In genomic region chrX:41512394-41512793, GRCh38 we compare ENCODE assay signal across 13 cellular contexts.
DNase-seq lines count a peak whose midpoint lies in the region; ATAC-seq and TF ChIP-seq lines count a peak whose summit lies in the region.
"Had no signal": no experiment of that assay in that cellular context is flagged by ENCODE, and none has a peak within 500 bp of the region (broad histone marks: within the 10 kb centered on the region; RNA-seq: fewer than 3 reads in every experiment).

No MANE protein-coding gene starts in this region.

- no peak for TF ChIP-seq CTCF in breast epithelium (IDR thresholded peaks at IDR 0.05)
- TF ChIP-seq CTCF in gastroesophageal sphincter (IDR thresholded peaks at IDR 0.05) = no peak

- no peaks in the 10 kb centered on the region for H3K36me3 ChIP-seq in breast epithelium
- H3K36me3 ChIP-seq in gastroesophageal sphincter = no peaks in the 10 kb centered on the region
- H3K36me3 ChIP-seq in mesendoderm (ENCODE audit: control insufficient read depth, insufficient read depth, low read length) = no peaks in the 10 kb centered on the region
- H3K36me3 ChIP-seq: ascending aorta, esophagus squamous epithelium had no signal

- no peak overlapping the region for H3K4me3 Mint-ChIP-seq in memory B cell

- ATAC-seq in GM19035 (IDR thresholded peaks at IDR 0.05; ENCODE audit: unreplicated experiment) = peak; percentile 98
- ATAC-seq in GM21737 (IDR thresholded peaks at IDR 0.05; ENCODE audit: unreplicated experiment) = peak; percentile 94
- peak; percentile 72 for ATAC-seq in HG03469 (IDR thresholded peaks at IDR 0.05; ENCODE audit: unreplicated experiment)
- peak; percentile 57 for ATAC-seq in memory B cell (ENCODE audit: low read depth)
- ATAC-seq in gastroesophageal sphincter = no peak
- ATAC-seq: left ventricle myocardium superior, right cardiac atrium had no signal

- no peak overlapping the region for H3K56ac ChIP-seq in mesendoderm (ENCODE audit: low read length)

- 73% methylated on average over 2 of the region's 4 CpGs; no CpG with 5 or more reads in 1 of the 2 donors for WGBS in gastroesophageal sphincter (ENCODE audit: low coverage in 1 of 2), 2 donors
- no CpG with 5 or more reads among the region's 4 CpGs for WGBS in mesendoderm (ENCODE audit: extremely low coverage, insufficient coverage, low lambda C conversion rate)

- no peak for TF ChIP-seq EP300 in gastroesophageal sphincter (IDR thresholded peaks at IDR 0.05)

- H3K27me3 ChIP-seq in breast epithelium = peaks cover 0 to 21% of the 10 kb centered on the region in 2 donors
- no peaks in the 10 kb centered on the region for H3K27me3 ChIP-seq in gastroesophageal sphincter
- H3K27me3 ChIP-seq in mesendoderm (ENCODE audit: insufficient read depth, low read length, poor library complexity) = no peaks in the 10 kb centered on the region
- H3K27me3 ChIP-seq: ascending aorta, esophagus squamous epithelium had no signal

- H3K4me1 Mint-ChIP-seq in memory B cell = peaks cover 5% of the 10 kb centered on the region

- no peaks in the 10 kb centered on the region for H3K36me3 Mint-ChIP-seq in memory B cell

- TF ChIP-seq POLR2A in breast epithelium (IDR thresholded peaks at IDR 0.05) (no peak), gastroesophageal sphincter (IDR thresholded peaks at IDR 0.05) (no peak)

- H3K4me1 ChIP-seq in breast epithelium (no peaks in the 10 kb centered on the region), gastroesophageal sphincter (no peaks in the 10 kb centered on the region), mesendoderm (ENCODE audit: control insufficient read depth, low read depth, low read length) (no peaks in the 10 kb centered on the region)
- H3K4me1 ChIP-seq: ascending aorta, esophagus squamous epithelium had no signal

- intact Hi-C loops in breast epithelium (cut with DNase I; ENCODE audit: low total_unique reads) = no loop called here

- DNase-seq in memory B cell (ENCODE audit: low spot score in 2 of 2) (no peak), breast epithelium (ENCODE audit: low spot score in 2 of 2) (no peak), mesendoderm (no peak)
- DNase-seq: esophagus squamous epithelium, GDM1, left ventricle myocardium superior, NCI-H345, right cardiac atrium had no signal

- H3K79me2 ChIP-seq in mesendoderm (ENCODE audit: control insufficient read depth, insufficient read depth, low read length) = no peaks in the 10 kb centered on the region

- H2AK5ac ChIP-seq in mesendoderm (ENCODE audit: low read length) = no peak overlapping the region

- H3K4me3 ChIP-seq in breast epithelium = no peak overlapping the region
- no peak overlapping the region for H3K4me3 ChIP-seq in gastroesophageal sphincter
- no peak overlapping the region for H3K4me3 ChIP-seq in mesendoderm (ENCODE audit: low read length)
- H3K4me3 ChIP-seq: ascending aorta, esophagus squamous epithelium had no signal

- H3K79me1 ChIP-seq in mesendoderm (ENCODE audit: low read length) = no peaks in the 10 kb centered on the region

- no peak overlapping the region for H3K27ac Mint-ChIP-seq in memory B cell

- H3K27ac ChIP-seq in breast epithelium (no peak overlapping the region), gastroesophageal sphincter (no peak overlapping the region), mesendoderm (ENCODE audit: low read depth, low read length) (no peak overlapping the region)
- H3K27ac ChIP-seq: ascending aorta, esophagus squamous epithelium had no signal

- no peak overlapping the region for H3K23ac ChIP-seq in mesendoderm (ENCODE audit: low read length)

- H3K9me3 ChIP-seq in breast epithelium (no peaks in the 10 kb centered on the region), gastroesophageal sphincter (no peaks in the 10 kb centered on the region)
- H3K9me3 ChIP-seq: ascending aorta, esophagus squamous epithelium had no signal

- H4K5ac ChIP-seq in mesendoderm (ENCODE audit: low read length) = no peak overlapping the region

- H3K9ac ChIP-seq in mesendoderm (ENCODE audit: low read length) = no peak overlapping the region

- no peak overlapping the region for H3K4ac ChIP-seq in mesendoderm (ENCODE audit: low read depth, low read length)

- no peak overlapping the region for H2BK5ac ChIP-seq in mesendoderm (ENCODE audit: low read length)

- H2BK15ac ChIP-seq in mesendoderm (replicated peaks; ENCODE audit: low read depth) = no peak overlapping the region

- no peaks in the 10 kb centered on the region for H3K27me3 Mint-ChIP-seq in memory B cell

- H3K18ac ChIP-seq in mesendoderm (ENCODE audit: low read length) = no peak overlapping the region

- no peak overlapping the region for H2BK120ac ChIP-seq in mesendoderm (ENCODE audit: low read depth, low read length)

- no peaks in the 10 kb centered on the region for H3K9me3 Mint-ChIP-seq in memory B cell

- H3K4me2 ChIP-seq in mesendoderm (ENCODE audit: low read length) = no peak overlapping the region

- no peak overlapping the region for H4K8ac ChIP-seq in mesendoderm (ENCODE audit: low read depth, low read length)
